19 cellular contexts compared by ENCODE assay signal in the genomic region with DNA sequence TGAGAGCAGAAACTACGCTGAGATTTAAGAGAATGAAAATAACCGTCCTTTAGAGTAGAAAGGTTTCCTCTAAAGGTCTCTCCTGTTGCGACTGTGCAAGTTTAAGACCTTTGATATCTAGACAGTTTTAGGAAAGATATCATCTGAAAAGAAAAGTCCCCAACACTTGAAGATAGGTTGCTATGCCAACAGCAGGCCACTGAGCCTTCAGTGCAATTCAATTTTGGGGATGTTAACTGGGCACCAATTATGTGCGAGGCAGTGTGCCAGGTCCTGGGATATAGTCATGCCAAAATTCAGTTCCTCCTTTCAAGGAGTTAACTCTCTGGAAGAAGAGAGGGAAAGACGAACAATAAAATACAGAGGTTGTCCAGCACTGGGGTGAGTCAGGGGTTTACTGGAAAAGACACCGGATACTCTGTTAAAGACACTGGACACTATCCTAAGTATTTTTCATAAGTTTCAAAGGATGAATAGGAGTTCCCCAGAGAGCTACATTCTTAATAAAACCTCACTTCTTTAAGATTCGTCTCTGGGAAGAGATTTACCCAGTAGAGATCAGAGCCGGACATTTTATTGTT.
"Had no signal": no experiment of that assay in that cellular context is flagged by ENCODE, and none has a peak within 500 bp of the region (broad histone marks: within the 10 kb centered on the region; RNA-seq: fewer than 3 reads in every experiment).

No MANE protein-coding gene starts in this region.

- H3K4me1 Mint-ChIP-seq: endodermal cell had no signal

- FAIRE-seq: TTC549 had no signal

- H3K27ac ChIP-seq: body of pancreas, thoracic aorta had no signal

- H3K9me3 ChIP-seq: body of pancreas, thoracic aorta had no signal

- DNase-seq: activated CD4-positive, alpha-beta T cell treated with anti-CD3 and anti-CD28 coated beads, Interleukin-2, amount 10 ng/mL, durations not matched to agents 7 days and 5 days; activated CD4-positive, CD25-positive, alpha-beta regulatory T cell; activated naive CD4-positive, alpha-beta T cell treated with anti-CD3 and anti-CD28 coated beads, Interleukin-2, amount 10 ng/mL, durations not matched to agents 7 days and 5 days; activated T-cell treated with anti-CD3 and anti-CD28 coated beads for 4 hours; body of pancreas; dermis blood vessel endothelial cell; endodermal cell; erythroblast; immature natural killer cell; left colon; naive thymus-derived CD8-positive, alpha-beta T cell; stimulated activated CD4-positive, alpha-beta T cell treated with anti-CD3 and anti-CD28 coated beads, Interleukin-4, amount 100 ng/mL, for 1 hour; stimulated activated CD8-positive, alpha-beta memory T cell treated with anti-CD3 and anti-CD28 coated beads, Interleukin-4, amount 100 ng/mL, for 48 hours; T-helper 2 cell had no signal

- H3K9me3 Mint-ChIP-seq: activated CD4-positive, alpha-beta T cell treated with anti-CD3 and anti-CD28 coated beads, Interleukin-2, amount 10 ng/mL, durations not matched to agents 7 days and 5 days; activated naive CD4-positive, alpha-beta T cell treated with anti-CD3 and anti-CD28 coated beads, Interleukin-2, amount 10 ng/mL, durations not matched to agents 7 days and 5 days; activated T-helper 2 cell treated with anti-CD3 and anti-CD28 coated beads, Interferon-gamma antibody, Interleukin-2, Interleukin-4, amounts not matched to agents 10 μg/mL and 5 μg/mL and 100 μg/mL, durations not matched to agents 14 hours and 24 hours and 36 hours; immature natural killer cell; naive thymus-derived CD8-positive, alpha-beta T cell; stimulated activated naive CD8-positive, alpha-beta T cell treated with anti-CD3 and anti-CD28 coated beads, Interleukin-15, Interleukin-2, amounts not matched to agents 100 ng/mL and 50 ng/mL, for 24 hours had no signal

- H3K36me3 ChIP-seq: thoracic aorta had no signal

- ATAC-seq: body of pancreas; left colon; naive thymus-derived CD8-positive, alpha-beta T cell had no signal

- H3K27ac Mint-ChIP-seq: activated CD4-positive, alpha-beta T cell treated with anti-CD3 and anti-CD28 coated beads, Interleukin-2, amount 10 ng/mL, durations not matched to agents 7 days and 5 days; activated naive CD4-positive, alpha-beta T cell treated with anti-CD3 and anti-CD28 coated beads, Interleukin-2, amount 10 ng/mL, durations not matched to agents 7 days and 5 days; activated T-helper 2 cell treated with anti-CD3 and anti-CD28 coated beads, Interferon-gamma antibody, Interleukin-2, Interleukin-4, amounts not matched to agents 10 μg/mL and 5 μg/mL and 100 μg/mL, durations not matched to agents 14 hours and 24 hours and 36 hours; endodermal cell; immature natural killer cell; naive thymus-derived CD8-positive, alpha-beta T cell; stimulated activated naive CD8-positive, alpha-beta T cell treated with anti-CD3 and anti-CD28 coated beads, Interleukin-15, Interleukin-2, amounts not matched to agents 100 ng/mL and 50 ng/mL, for 24 hours had no signal

- H3K4me3 ChIP-seq: body of pancreas, lung, thoracic aorta had no signal

- H3K36me3 Mint-ChIP-seq: activated naive CD4-positive, alpha-beta T cell treated with anti-CD3 and anti-CD28 coated beads, Interleukin-2, amount 10 ng/mL, durations not matched to agents 7 days and 5 days; naive thymus-derived CD8-positive, alpha-beta T cell had no signal

- H3K4me3 Mint-ChIP-seq: activated CD4-positive, alpha-beta T cell treated with anti-CD3 and anti-CD28 coated beads, Interleukin-2, amount 10 ng/mL, durations not matched to agents 7 days and 5 days; activated naive CD4-positive, alpha-beta T cell treated with anti-CD3 and anti-CD28 coated beads, Interleukin-2, amount 10 ng/mL, durations not matched to agents 7 days and 5 days; endodermal cell; immature natural killer cell; naive thymus-derived CD8-positive, alpha-beta T cell; stimulated activated naive CD8-positive, alpha-beta T cell treated with anti-CD3 and anti-CD28 coated beads, Interleukin-15, Interleukin-2, amounts not matched to agents 100 ng/mL and 50 ng/mL, for 24 hours had no signal

- H3K27me3 ChIP-seq: body of pancreas had no signal

- H3K27me3 Mint-ChIP-seq: activated naive CD4-positive, alpha-beta T cell treated with anti-CD3 and anti-CD28 coated beads, Interleukin-2, amount 10 ng/mL, durations not matched to agents 7 days and 5 days; naive thymus-derived CD8-positive, alpha-beta T cell; stimulated activated naive CD8-positive, alpha-beta T cell treated with anti-CD3 and anti-CD28 coated beads, Interleukin-15, Interleukin-2, amounts not matched to agents 100 ng/mL and 50 ng/mL, for 24 hours had no signal
